In the genomic region with DNA sequence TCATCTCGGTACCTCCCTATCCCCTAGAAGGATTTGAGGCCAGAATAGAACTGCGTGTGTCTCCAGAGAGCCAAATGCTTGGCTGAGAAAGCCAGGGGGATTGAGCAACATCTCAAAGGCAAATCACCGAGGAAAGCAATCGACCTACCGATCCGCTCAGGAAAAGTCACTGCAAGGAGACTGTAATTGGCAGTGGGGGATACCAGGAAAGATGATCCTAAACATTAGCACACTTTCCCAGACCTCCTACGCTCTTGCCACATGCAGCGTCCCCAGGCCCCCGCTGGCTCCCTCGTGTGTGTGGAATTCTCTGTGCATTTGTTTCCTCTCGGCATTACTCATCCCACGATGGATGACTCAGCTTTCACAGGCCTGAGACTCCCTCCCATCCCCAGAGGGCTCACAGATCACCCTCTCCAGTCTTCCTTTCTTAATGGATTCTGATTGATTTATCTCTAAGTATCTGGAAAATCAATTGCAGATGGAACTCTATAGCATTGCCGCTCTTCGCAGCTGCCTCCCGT, we compare ENCODE assay signal across 9 cellular contexts.
DNase-seq lines count a peak whose midpoint lies in the region; ATAC-seq, FAIRE-seq and TF ChIP-seq lines count a peak whose summit lies in the region.
"Had no signal": no experiment of that assay in that cellular context is flagged by ENCODE, and none has a peak within 500 bp of the region (broad histone marks: within the 10 kb centered on the region; RNA-seq: fewer than 3 reads in every experiment).

No MANE protein-coding gene starts in this region.

- no peaks in the 10 kb centered on the region for H3K36me3 ChIP-seq in brain microvascular endothelial cell (replicated peaks)
- H3K36me3 ChIP-seq in keratinocyte (ENCODE audit: control insufficient read depth in 2 of 2, extremely low read depth in 1 of 2, insufficient read depth in 2 of 2, low read length in 2 of 2): no peaks in the 10 kb centered on the region
- no peaks in the 10 kb centered on the region for H3K36me3 ChIP-seq in thymus (ENCODE audit: control insufficient read depth, insufficient read depth)

- no peak for ATAC-seq in GM18858 (IDR thresholded peaks at IDR 0.05; ENCODE audit: unreplicated experiment)

- H2AFZ ChIP-seq in keratinocyte (ENCODE audit: control insufficient read depth, low read length): peak overlapping the region; percentile 81

- H3K27me3 ChIP-seq in brain microvascular endothelial cell (replicated peaks): no peaks in the 10 kb centered on the region
- H3K27me3 ChIP-seq in keratinocyte (ENCODE audit: control insufficient read depth, extremely low read depth, insufficient read depth, low read length): no peaks in the 10 kb centered on the region
- no peaks in the 10 kb centered on the region for H3K27me3 ChIP-seq in thymus (ENCODE audit: control insufficient read depth, insufficient read depth)

- WGBS in thymus: 79% methylated on average over 15 of the region's 15 CpGs

- peak overlapping the region; percentile 47 for H3K4me2 ChIP-seq in keratinocyte (ENCODE audit: control insufficient read depth, extremely low read depth, insufficient read depth, low read depth, low read length)

- H3K4me1 ChIP-seq in keratinocyte (ENCODE audit: control insufficient read depth, extremely low read depth, insufficient read depth, low read length): peaks cover 26% of the 10 kb centered on the region
- H3K4me1 ChIP-seq in thymus (ENCODE audit: control insufficient read depth, insufficient read depth, low read length): no peaks in the 10 kb centered on the region

- H3K79me2 ChIP-seq in keratinocyte (ENCODE audit: control insufficient read depth, insufficient read depth, low read length): no peaks in the 10 kb centered on the region

- no peak overlapping the region for H3K9ac ChIP-seq in keratinocyte (ENCODE audit: control insufficient read depth, extremely low read depth, insufficient read depth, low read length)

- peak; percentile 86 for TF ChIP-seq CTCF in brain microvascular endothelial cell (IDR thresholded peaks at IDR 0.05; ENCODE audit: low read depth, low read length, missing control alignments)
- peak; percentile 81 to 91 (median 85) for TF ChIP-seq CTCF in keratinocyte (optimal IDR thresholded peaks at IDR 0.05 in 1 of 3, IDR thresholded peaks at IDR 0.05 in 1 of 3, conservative IDR thresholded peaks at IDR 0.05 in 1 of 3; ENCODE audit: extremely low read depth in 1 of 3, insufficient read depth in 2 of 3, low read length in 3 of 3)

- peak; percentile 97 for DNase-seq in HTR-8/SVneo (ENCODE audit: insufficient read length, low spot score)
- peak; percentile 97 for DNase-seq in brain microvascular endothelial cell
- DNase-seq in keratinocyte (ENCODE audit: low read depth, low spot score): no peak
- no peak for DNase-seq in cerebellum (ENCODE audit: low spot score)
- no peak for DNase-seq in NCI-H69 (lab: John Stamatoyannopoulos, UW)
- no peak for DNase-seq in activated naive CD4-positive, alpha-beta T cell treated with Interleukin-2 at 50 U/mL for 16 hours

- H3K9me3 ChIP-seq in keratinocyte (ENCODE audit: control insufficient read depth, low read depth, low read length) (no peaks in the 10 kb centered on the region), thymus (ENCODE audit: control insufficient read depth) (no peaks in the 10 kb centered on the region)

- FAIRE-seq in HTR-8/SVneo (lab: Jason Lieb, UNC): peak; percentile 95
- peak; percentile 83 for FAIRE-seq in keratinocyte (lab: Jason Lieb, UNC)

- in situ Hi-C loops in brain microvascular endothelial cell (cut with HindIII; ENCODE audit: low pct_ligation_motif_present, low sequenced_read_pairs): no loop called here

- peak overlapping the region; percentile 53 for H3K27ac ChIP-seq in brain microvascular endothelial cell
- no peak overlapping the region for H3K27ac ChIP-seq in keratinocyte (ENCODE audit: control insufficient read depth, insufficient read depth, low read length)
- peak overlapping the region; percentile 8 for H3K27ac ChIP-seq in thymus (ENCODE audit: low read depth)
- H3K27ac ChIP-seq: epithelial cell of prostate had no signal

- H3K9me1 ChIP-seq in keratinocyte (ENCODE audit: control insufficient read depth, extremely low read depth, insufficient read depth, low read length): no peaks in the 10 kb centered on the region

- H3K4me3 ChIP-seq in brain microvascular endothelial cell (ENCODE audit: low read depth, low read length): no peak overlapping the region
- no peak overlapping the region for H3K4me3 ChIP-seq in keratinocyte (ENCODE audit: control insufficient read depth in 2 of 3, extremely low read depth in 1 of 3, insufficient read depth in 2 of 3, low read depth in 1 of 3, low read length in 3 of 3)
- no peak overlapping the region for H3K4me3 ChIP-seq in thymus (ENCODE audit: low read length)

- H4K20me1 ChIP-seq in keratinocyte (ENCODE audit: control insufficient read depth, extremely low read depth, insufficient read depth, low read length): no peaks in the 10 kb centered on the region

- dilution Hi-C loops in keratinocyte (cut with MboI; ENCODE audit: extremely low pct_ligation_motif_present, low sequenced_read_pairs): no loop called here

Comparison
In these comparisons a context has a peak if more than half of its experiments do, and no peak if none do; other contexts are left out.
1. DNase-seq: peak in HTR-8/SVneo (single experiment) and brain microvascular endothelial cell (single experiment); none in keratinocyte (single experiment), cerebellum (single experiment), NCI-H69 (single experiment) and activated naive CD4-positive, alpha-beta T cell treated with Interleukin-2 at 50 U/mL for 16 hours (single experiment).